15 cellular contexts compared by ENCODE assay signal in genomic region chr11:89613916-89614315, GRCh38.
A peak's percentile ranks its signal among the peaks of the same experiment; 100 is the strongest.
DNase-seq lines count a peak whose midpoint lies in the region; ATAC-seq, FAIRE-seq and TF ChIP-seq lines count a peak whose summit lies in the region.
"Had no signal": no experiment of that assay in that cellular context is flagged by ENCODE, and none has a peak within 500 bp of the region (broad histone marks: within the 10 kb centered on the region; RNA-seq: fewer than 3 reads in every experiment).

No MANE protein-coding gene starts in this region.

- intact Hi-C loops in kidney (cut with DNase I) = no loop called here

- peaks cover 4% of the 10 kb centered on the region for H3K4me1 Mint-ChIP-seq in type B pancreatic cell (ENCODE audit: unreplicated experiment)

- no peaks in the 10 kb centered on the region for H3K9me3 Mint-ChIP-seq in type B pancreatic cell

- H3K36me3 Mint-ChIP-seq in type B pancreatic cell = no peaks in the 10 kb centered on the region

- no peak overlapping the region for H3K27ac Mint-ChIP-seq in type B pancreatic cell

- H3K4me3 ChIP-seq in kidney (ENCODE audit: low read length in 2 of 2) = no peak overlapping the region
- H3K4me3 ChIP-seq: MG63, Peyer's patch had no signal

- H3K27ac ChIP-seq in kidney (ENCODE audit: low read depth in 2 of 2, low read length in 2 of 2) = no peak overlapping the region
- H3K27ac ChIP-seq: C4-2B, Peyer's patch had no signal

- H3K36me3 ChIP-seq in kidney (ENCODE audit: control insufficient read depth in 1 of 2, insufficient read depth in 2 of 2, low read length in 2 of 2) = no peaks in the 10 kb centered on the region
- H3K36me3 ChIP-seq: MG63, Peyer's patch had no signal

- H3K4me1 ChIP-seq in kidney (ENCODE audit: control insufficient read depth in 1 of 2, insufficient read depth in 1 of 2, low read depth in 1 of 2, low read length in 2 of 2) = no peaks in the 10 kb centered on the region
- H3K4me1 ChIP-seq: Peyer's patch had no signal

- no peaks in the 10 kb centered on the region for H3K27me3 Mint-ChIP-seq in type B pancreatic cell

- FAIRE-seq in kidney (lab: Jason Lieb, UNC) = peak; percentile 42
- FAIRE-seq: GM18507, H54 had no signal

- no peak overlapping the region for H3K9ac ChIP-seq in kidney (ENCODE audit: low read length in 2 of 2)

- no peak overlapping the region for H3K4me3 Mint-ChIP-seq in type B pancreatic cell

- no peaks in the 10 kb centered on the region for H3K9me3 ChIP-seq in kidney (ENCODE audit: control insufficient read depth in 1 of 2, low read length in 2 of 2)
- H3K9me3 ChIP-seq: MG63, Peyer's patch had no signal

- ATAC-seq in GM18868 (IDR thresholded peaks at IDR 0.05; ENCODE audit: unreplicated experiment) (no peak), GM19397 (IDR thresholded peaks at IDR 0.05; ENCODE audit: unreplicated experiment) (no peak)

- DNase-seq in M059J (ENCODE audit: low read depth) = peak; percentile 5
- peak; percentile 32 for DNase-seq in dermis blood vessel endothelial cell
- no peak for DNase-seq in kidney
- peak; percentile 85 for DNase-seq in renal cortical epithelial cell (ENCODE audit: low read depth)
- no peak for DNase-seq in type B pancreatic cell (ENCODE audit: extremely low spot score, unreplicated experiment)
- DNase-seq: AML-193, GDM1, MG63, NCI-H1694 treated with DMSO at 0.1 percent for 48 hours, Peyer's patch had no signal

- TF ChIP-seq CTCF in kidney (IDR thresholded peaks at IDR 0.05; ENCODE audit: borderline replicate concordance, extremely low read depth, insufficient read depth) (no peak), type B pancreatic cell (conservative IDR thresholded peaks at IDR 0.05) (no peak)

Comparison
In these comparisons a context has a peak if more than half of its experiments do, and no peak if none do; other contexts are left out.
1. DNase-seq: peak in M059J (single experiment), dermis blood vessel endothelial cell (single experiment) and renal cortical epithelial cell (single experiment); none in kidney (single experiment) and type B pancreatic cell (single experiment).